1 cellular context compared by ENCODE assay signal in genomic region chr5:90558344-90559192, GRCh38.
TF ChIP-seq lines count a peak whose summit lies in the region.

A gene with protein sequence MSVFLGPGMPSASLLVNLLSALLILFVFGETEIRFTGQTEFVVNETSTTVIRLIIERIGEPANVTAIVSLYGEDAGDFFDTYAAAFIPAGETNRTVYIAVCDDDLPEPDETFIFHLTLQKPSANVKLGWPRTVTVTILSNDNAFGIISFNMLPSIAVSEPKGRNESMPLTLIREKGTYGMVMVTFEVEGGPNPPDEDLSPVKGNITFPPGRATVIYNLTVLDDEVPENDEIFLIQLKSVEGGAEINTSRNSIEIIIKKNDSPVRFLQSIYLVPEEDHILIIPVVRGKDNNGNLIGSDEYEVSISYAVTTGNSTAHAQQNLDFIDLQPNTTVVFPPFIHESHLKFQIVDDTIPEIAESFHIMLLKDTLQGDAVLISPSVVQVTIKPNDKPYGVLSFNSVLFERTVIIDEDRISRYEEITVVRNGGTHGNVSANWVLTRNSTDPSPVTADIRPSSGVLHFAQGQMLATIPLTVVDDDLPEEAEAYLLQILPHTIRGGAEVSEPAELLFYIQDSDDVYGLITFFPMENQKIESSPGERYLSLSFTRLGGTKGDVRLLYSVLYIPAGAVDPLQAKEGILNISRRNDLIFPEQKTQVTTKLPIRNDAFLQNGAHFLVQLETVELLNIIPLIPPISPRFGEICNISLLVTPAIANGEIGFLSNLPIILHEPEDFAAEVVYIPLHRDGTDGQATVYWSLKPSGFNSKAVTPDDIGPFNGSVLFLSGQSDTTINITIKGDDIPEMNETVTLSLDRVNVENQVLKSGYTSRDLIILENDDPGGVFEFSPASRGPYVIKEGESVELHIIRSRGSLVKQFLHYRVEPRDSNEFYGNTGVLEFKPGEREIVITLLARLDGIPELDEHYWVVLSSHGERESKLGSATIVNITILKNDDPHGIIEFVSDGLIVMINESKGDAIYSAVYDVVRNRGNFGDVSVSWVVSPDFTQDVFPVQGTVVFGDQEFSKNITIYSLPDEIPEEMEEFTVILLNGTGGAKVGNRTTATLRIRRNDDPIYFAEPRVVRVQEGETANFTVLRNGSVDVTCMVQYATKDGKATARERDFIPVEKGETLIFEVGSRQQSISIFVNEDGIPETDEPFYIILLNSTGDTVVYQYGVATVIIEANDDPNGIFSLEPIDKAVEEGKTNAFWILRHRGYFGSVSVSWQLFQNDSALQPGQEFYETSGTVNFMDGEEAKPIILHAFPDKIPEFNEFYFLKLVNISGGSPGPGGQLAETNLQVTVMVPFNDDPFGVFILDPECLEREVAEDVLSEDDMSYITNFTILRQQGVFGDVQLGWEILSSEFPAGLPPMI (N-terminal part only) (plus strand): TSS chr5:90558797. CDS start chr5:90558896, 99 bp downstream.

TF ChIP-seq in HepG2, 621 proteins besides CTCF, POLR2A, EP300 and RAD21 (continued from another document and continues in another):
- TF ChIP-seq, protein P1, sequence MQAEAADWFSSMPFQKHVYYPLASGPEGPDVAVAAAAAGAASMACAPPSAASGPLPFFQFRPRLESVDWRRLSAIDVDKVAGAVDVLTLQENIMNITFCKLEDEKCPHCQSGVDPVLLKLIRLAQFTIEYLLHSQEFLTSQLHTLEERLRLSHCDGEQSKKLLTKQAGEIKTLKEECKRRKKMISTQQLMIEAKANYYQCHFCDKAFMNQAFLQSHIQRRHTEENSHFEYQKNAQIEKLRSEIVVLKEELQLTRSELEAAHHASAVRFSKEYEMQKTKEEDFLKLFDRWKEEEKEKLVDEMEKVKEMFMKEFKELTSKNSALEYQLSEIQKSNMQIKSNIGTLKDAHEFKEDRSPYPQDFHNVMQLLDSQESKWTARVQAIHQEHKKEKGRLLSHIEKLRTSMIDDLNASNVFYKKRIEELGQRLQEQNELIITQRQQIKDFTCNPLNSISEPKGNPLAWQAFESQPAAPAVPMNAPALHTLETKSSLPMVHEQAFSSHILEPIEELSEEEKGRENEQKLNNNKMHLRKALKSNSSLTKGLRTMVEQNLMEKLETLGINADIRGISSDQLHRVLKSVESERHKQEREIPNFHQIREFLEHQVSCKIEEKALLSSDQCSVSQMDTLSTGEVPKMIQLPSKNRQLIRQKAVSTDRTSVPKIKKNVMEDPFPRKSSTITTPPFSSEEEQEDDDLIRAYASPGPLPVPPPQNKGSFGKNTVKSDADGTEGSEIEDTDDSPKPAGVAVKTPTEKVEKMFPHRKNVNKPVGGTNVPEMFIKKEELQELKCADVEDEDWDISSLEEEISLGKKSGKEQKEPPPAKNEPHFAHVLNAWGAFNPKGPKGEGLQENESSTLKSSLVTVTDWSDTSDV (CRISPR knock-in tag; IDR thresholded peaks at IDR 0.05) = no peak
- no peak for TF ChIP-seq CENPT (CRISPR knock-in tag; IDR thresholded peaks at IDR 0.05; ENCODE audit: low read depth)
- TF ChIP-seq ELF4 (CRISPR knock-in tag; IDR thresholded peaks at IDR 0.05; ENCODE audit: borderline replicate concordance) = no peak
- no peak for TF ChIP-seq ZNF660 (CRISPR knock-in tag; IDR thresholded peaks at IDR 0.05; ENCODE audit: borderline replicate concordance, low read depth)
- TF ChIP-seq ZNF878 (CRISPR knock-in tag; IDR thresholded peaks at IDR 0.05) = no peak
- TF ChIP-seq SIN3B (IDR thresholded peaks at IDR 0.05; ENCODE audit: low read length) = no peak
- TF ChIP-seq ZNF572 (CRISPR knock-in tag; IDR thresholded peaks at IDR 0.05) = no peak
- TF ChIP-seq ZNF770 (CRISPR knock-in tag; IDR thresholded peaks at IDR 0.05) = no peak
- TF ChIP-seq, protein P2, sequence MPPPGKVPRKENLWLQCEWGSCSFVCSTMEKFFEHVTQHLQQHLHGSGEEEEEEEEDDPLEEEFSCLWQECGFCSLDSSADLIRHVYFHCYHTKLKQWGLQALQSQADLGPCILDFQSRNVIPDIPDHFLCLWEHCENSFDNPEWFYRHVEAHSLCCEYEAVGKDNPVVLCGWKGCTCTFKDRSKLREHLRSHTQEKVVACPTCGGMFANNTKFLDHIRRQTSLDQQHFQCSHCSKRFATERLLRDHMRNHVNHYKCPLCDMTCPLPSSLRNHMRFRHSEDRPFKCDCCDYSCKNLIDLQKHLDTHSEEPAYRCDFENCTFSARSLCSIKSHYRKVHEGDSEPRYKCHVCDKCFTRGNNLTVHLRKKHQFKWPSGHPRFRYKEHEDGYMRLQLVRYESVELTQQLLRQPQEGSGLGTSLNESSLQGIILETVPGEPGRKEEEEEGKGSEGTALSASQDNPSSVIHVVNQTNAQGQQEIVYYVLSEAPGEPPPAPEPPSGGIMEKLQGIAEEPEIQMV (CRISPR knock-in tag; IDR thresholded peaks at IDR 0.05; ENCODE audit: low read depth) = 0 out of 2 replicates have a peak, but pooled peaks have one; percentile 53
- TF ChIP-seq E2F1 (CRISPR knock-in tag; IDR thresholded peaks at IDR 0.05) = no peak
- TF ChIP-seq GTF2F1 (IDR thresholded peaks at IDR 0.05; ENCODE audit: low read length) = no peak
- TF ChIP-seq SRF (IDR thresholded peaks at IDR 0.05; ENCODE audit: low read depth, low read length) = no peak
- TF ChIP-seq RBFOX2 (IDR thresholded peaks at IDR 0.05; ENCODE audit: low read depth, low read length) = no peak
- TF ChIP-seq, protein P3, sequence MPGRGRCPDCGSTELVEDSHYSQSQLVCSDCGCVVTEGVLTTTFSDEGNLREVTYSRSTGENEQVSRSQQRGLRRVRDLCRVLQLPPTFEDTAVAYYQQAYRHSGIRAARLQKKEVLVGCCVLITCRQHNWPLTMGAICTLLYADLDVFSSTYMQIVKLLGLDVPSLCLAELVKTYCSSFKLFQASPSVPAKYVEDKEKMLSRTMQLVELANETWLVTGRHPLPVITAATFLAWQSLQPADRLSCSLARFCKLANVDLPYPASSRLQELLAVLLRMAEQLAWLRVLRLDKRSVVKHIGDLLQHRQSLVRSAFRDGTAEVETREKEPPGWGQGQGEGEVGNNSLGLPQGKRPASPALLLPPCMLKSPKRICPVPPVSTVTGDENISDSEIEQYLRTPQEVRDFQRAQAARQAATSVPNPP (CRISPR knock-in tag; IDR thresholded peaks at IDR 0.05) = no peak
- TF ChIP-seq IRF1 (CRISPR knock-in tag; IDR thresholded peaks at IDR 0.05; ENCODE audit: low read depth) = no peak
- TF ChIP-seq ZBTB42 (CRISPR knock-in tag; IDR thresholded peaks at IDR 0.05) = no peak
- TF ChIP-seq RBM22 (optimal IDR thresholded peaks at IDR 0.05; ENCODE audit: low read length) = no peak
- TF ChIP-seq, protein P4, sequence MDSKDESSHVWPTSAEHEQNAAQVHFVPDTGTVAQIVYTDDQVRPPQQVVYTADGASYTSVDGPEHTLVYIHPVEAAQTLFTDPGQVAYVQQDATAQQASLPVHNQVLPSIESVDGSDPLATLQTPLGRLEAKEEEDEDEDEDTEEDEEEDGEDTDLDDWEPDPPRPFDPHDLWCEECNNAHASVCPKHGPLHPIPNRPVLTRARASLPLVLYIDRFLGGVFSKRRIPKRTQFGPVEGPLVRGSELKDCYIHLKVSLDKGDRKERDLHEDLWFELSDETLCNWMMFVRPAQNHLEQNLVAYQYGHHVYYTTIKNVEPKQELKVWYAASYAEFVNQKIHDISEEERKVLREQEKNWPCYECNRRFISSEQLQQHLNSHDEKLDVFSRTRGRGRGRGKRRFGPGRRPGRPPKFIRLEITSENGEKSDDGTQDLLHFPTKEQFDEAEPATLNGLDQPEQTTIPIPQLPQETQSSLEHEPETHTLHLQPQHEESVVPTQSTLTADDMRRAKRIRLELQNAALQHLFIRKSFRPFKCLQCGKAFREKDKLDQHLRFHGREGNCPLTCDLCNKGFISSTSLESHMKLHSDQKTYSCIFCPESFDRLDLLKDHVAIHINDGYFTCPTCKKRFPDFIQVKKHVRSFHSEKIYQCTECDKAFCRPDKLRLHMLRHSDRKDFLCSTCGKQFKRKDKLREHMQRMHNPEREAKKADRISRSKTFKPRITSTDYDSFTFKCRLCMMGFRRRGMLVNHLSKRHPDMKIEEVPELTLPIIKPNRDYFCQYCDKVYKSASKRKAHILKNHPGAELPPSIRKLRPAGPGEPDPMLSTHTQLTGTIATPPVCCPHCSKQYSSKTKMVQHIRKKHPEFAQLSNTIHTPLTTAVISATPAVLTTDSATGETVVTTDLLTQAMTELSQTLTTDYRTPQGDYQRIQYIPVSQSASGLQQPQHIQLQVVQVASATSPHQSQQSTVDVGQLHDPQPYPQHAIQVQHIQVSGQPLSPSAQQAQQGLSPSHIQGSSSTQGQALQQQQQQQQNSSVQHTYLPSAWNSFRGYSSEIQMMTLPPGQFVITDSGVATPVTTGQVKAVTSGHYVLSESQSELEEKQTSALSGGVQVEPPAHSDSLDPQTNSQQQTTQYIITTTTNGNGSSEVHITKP (CRISPR knock-in tag; IDR thresholded peaks at IDR 0.05; ENCODE audit: low read depth) = peak; percentile 99
- no peak for TF ChIP-seq ATF7-NPFF (CRISPR knock-in tag; IDR thresholded peaks at IDR 0.05; ENCODE audit: low read depth)
- no peak for TF ChIP-seq MTA3 (CRISPR knock-in tag; IDR thresholded peaks at IDR 0.05)
- TF ChIP-seq SP140L (CRISPR knock-in tag; IDR thresholded peaks at IDR 0.05; ENCODE audit: borderline replicate concordance) = no peak
- no peak for TF ChIP-seq ATF7 (IDR thresholded peaks at IDR 0.05)
- TF ChIP-seq ATF7 (CRISPR knock-in tag; IDR thresholded peaks at IDR 0.05) = no peak
- no peak for TF ChIP-seq ZNF780A (CRISPR knock-in tag; IDR thresholded peaks at IDR 0.05)
- TF ChIP-seq FOXA1 (IDR thresholded peaks at IDR 0.05) = no peak
- TF ChIP-seq FOXA1 (CRISPR knock-in tag; IDR thresholded peaks at IDR 0.05) = no peak
- no peak for TF ChIP-seq GFI1 (CRISPR knock-in tag; IDR thresholded peaks at IDR 0.05; ENCODE audit: borderline replicate concordance)
- TF ChIP-seq GPN1 (CRISPR knock-in tag; IDR thresholded peaks at IDR 0.05; ENCODE audit: borderline replicate concordance) = no peak
- TF ChIP-seq ZMYM4 (CRISPR knock-in tag; IDR thresholded peaks at IDR 0.05) = 0 out of 2 replicates have a peak, but pooled peaks have one; percentile 16
- no peak for TF ChIP-seq ZBTB1 (CRISPR knock-in tag; IDR thresholded peaks at IDR 0.05; ENCODE audit: borderline replicate concordance)
- TF ChIP-seq, protein P5, sequence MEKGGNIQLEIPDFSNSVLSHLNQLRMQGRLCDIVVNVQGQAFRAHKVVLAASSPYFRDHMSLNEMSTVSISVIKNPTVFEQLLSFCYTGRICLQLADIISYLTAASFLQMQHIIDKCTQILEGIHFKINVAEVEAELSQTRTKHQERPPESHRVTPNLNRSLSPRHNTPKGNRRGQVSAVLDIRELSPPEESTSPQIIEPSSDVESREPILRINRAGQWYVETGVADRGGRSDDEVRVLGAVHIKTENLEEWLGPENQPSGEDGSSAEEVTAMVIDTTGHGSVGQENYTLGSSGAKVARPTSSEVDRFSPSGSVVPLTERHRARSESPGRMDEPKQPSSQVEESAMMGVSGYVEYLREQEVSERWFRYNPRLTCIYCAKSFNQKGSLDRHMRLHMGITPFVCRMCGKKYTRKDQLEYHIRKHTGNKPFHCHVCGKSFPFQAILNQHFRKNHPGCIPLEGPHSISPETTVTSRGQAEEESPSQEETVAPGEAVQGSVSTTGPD (CRISPR knock-in tag; IDR thresholded peaks at IDR 0.05) = no peak
- TF ChIP-seq, protein P6, sequence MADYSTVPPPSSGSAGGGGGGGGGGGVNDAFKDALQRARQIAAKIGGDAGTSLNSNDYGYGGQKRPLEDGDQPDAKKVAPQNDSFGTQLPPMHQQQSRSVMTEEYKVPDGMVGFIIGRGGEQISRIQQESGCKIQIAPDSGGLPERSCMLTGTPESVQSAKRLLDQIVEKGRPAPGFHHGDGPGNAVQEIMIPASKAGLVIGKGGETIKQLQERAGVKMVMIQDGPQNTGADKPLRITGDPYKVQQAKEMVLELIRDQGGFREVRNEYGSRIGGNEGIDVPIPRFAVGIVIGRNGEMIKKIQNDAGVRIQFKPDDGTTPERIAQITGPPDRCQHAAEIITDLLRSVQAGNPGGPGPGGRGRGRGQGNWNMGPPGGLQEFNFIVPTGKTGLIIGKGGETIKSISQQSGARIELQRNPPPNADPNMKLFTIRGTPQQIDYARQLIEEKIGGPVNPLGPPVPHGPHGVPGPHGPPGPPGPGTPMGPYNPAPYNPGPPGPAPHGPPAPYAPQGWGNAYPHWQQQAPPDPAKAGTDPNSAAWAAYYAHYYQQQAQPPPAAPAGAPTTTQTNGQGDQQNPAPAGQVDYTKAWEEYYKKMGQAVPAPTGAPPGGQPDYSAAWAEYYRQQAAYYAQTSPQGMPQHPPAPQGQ (CRISPR knock-in tag; IDR thresholded peaks at IDR 0.05; ENCODE audit: borderline replicate concordance) = no peak
- no peak for TF ChIP-seq ZNF607 (CRISPR knock-in tag; IDR thresholded peaks at IDR 0.05; ENCODE audit: borderline replicate concordance)
- TF ChIP-seq RCOR2 (CRISPR knock-in tag; IDR thresholded peaks at IDR 0.05) = no peak
- TF ChIP-seq, protein P7, sequence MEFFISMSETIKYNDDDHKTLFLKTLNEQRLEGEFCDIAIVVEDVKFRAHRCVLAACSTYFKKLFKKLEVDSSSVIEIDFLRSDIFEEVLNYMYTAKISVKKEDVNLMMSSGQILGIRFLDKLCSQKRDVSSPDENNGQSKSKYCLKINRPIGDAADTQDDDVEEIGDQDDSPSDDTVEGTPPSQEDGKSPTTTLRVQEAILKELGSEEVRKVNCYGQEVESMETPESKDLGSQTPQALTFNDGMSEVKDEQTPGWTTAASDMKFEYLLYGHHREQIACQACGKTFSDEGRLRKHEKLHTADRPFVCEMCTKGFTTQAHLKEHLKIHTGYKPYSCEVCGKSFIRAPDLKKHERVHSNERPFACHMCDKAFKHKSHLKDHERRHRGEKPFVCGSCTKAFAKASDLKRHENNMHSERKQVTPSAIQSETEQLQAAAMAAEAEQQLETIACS (CRISPR knock-in tag; IDR thresholded peaks at IDR 0.05) = no peak
- no peak for TF ChIP-seq HDAC1 (CRISPR knock-in tag; IDR thresholded peaks at IDR 0.05)
- no peak for TF ChIP-seq SNAPC2 (CRISPR knock-in tag; IDR thresholded peaks at IDR 0.05)
